1 cellular context compared by ENCODE assay signal in genomic region chr5:169126376-169127043, GRCh38.
TF ChIP-seq lines count a peak whose summit lies in the region.

No MANE protein-coding gene starts in this region.

TF ChIP-seq in H1, 55 proteins besides CTCF, POLR2A, EP300 and RAD21:
- no peak for TF ChIP-seq CBX5 (IDR thresholded peaks at IDR 0.05; ENCODE audit: low read depth, low read length)
- TF ChIP-seq JUND (IDR thresholded peaks at IDR 0.05; ENCODE audit: low read length): no peak
- no peak for TF ChIP-seq CHD7 (IDR thresholded peaks at IDR 0.05; ENCODE audit: insufficient replicate concordance, low read length)
- no peak for TF ChIP-seq E2F6 (IDR thresholded peaks at IDR 0.05)
- TF ChIP-seq MAX (IDR thresholded peaks at IDR 0.05): no peak
- TF ChIP-seq ATF3 (IDR thresholded peaks at IDR 0.05; ENCODE audit: insufficient read depth, low read depth, low read length): no peak
- TF ChIP-seq TAF7 (optimal IDR thresholded peaks at IDR 0.05; ENCODE audit: borderline replicate concordance, low read depth, low read length): no peak
- TF ChIP-seq ZNF274 (IDR thresholded peaks at IDR 0.05; ENCODE audit: borderline replicate concordance, extremely low read depth, low read length): no peak
- no peak for TF ChIP-seq TBP (IDR thresholded peaks at IDR 0.05; ENCODE audit: low read depth, low read length)
- TF ChIP-seq CEBPB (IDR thresholded peaks at IDR 0.05; ENCODE audit: low read depth, low read length): no peak
TF ChIP-seq in H1: peak in this region for 0.
